ENCODE assay signal across 8 cellular contexts in the genomic region with DNA sequence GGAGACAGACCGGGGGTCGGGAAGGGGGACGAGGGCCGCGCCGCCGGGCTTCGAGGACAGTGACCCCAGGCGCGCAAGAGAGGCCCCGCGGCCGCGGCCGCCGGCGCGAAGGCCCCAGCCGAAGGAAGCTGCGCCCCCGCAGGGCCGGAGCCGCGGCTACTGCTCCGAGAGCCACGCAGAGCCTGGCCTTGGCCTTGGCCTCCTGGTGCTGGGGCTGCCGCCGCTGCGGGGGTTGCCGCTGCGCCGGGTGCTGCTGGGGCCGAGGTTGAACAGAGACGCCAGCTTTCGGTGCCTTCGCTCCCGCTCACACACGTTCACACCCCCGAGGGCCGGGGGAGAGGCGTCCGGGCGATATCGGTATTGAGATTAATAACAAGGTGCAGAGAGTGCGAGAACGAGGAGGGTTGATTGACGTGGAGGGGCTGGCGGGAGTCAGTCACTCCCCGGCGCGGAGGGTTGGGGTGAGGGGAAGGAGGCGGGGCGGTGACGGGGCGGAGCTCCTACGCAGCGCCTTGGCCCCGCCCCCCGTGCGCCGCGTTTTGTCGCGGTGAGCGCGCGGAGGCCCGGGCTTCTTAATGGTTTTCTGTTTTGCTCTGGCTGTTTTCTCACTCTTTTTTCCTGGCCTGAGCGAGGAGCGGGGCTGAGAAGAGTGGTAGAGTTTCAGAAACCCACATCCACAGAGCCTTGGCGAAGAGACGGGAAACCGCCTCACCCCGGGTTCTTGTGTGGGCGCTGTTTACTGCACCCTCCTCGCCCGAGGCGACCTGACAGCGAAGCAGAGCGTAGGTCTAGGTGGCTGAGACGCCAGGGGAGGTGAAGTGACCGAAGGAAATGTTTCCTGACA.
DNase-seq lines count a peak whose midpoint lies in the region; ATAC-seq and TF ChIP-seq lines count a peak whose summit lies in the region.

No MANE protein-coding gene starts in this region.

- in situ Hi-C loops in GM18951 (cut with MboI; ENCODE audit: low sequenced_read_pairs, unreplicated experiment) = no loop called here

- ATAC-seq in HG03175 (IDR thresholded peaks at IDR 0.05; ENCODE audit: unreplicated experiment) = peak; percentile 74
- peak; percentile 80 to 81 for ATAC-seq in activated CD4-positive, CD25-positive, alpha-beta regulatory T cell treated with anti-CD3 and anti-CD28 coated beads, Interleukin-2, amount 50 U/mL, for 24 hours

- DNase-seq in AG20443 (ENCODE audit: low spot score) (peak; percentile 95), NCI-H345 (lab: John Stamatoyannopoulos, UW) (peak; percentile 86), cerebellar cortex (ENCODE audit: low spot score) (peak; percentile 91), kidney glomerular epithelial cell (lab: John Stamatoyannopoulos, UW) (peak; percentile 66)
- peak; percentile 87 to 93 for DNase-seq in stimulated activated CD4-positive, alpha-beta T cell treated with anti-CD3 and anti-CD28 coated beads, Interleukin-1b, Interleukin-23, amount 100 ng/mL, for 1 hour (ENCODE audit: low read depth in 2 of 2)

- TF ChIP-seq POLR2A in GM18951 (IDR thresholded peaks at IDR 0.05; ENCODE audit: extremely low read depth, insufficient read depth, insufficient read length) = peak; percentile 73

Comparison
In these comparisons a context has a peak if more than half of its experiments do, and no peak if none do; other contexts are left out.
1. Peak in every context shown above with its lines: DNase-seq and ATAC-seq.